1 cellular context compared by ENCODE assay signal in the genomic region with DNA sequence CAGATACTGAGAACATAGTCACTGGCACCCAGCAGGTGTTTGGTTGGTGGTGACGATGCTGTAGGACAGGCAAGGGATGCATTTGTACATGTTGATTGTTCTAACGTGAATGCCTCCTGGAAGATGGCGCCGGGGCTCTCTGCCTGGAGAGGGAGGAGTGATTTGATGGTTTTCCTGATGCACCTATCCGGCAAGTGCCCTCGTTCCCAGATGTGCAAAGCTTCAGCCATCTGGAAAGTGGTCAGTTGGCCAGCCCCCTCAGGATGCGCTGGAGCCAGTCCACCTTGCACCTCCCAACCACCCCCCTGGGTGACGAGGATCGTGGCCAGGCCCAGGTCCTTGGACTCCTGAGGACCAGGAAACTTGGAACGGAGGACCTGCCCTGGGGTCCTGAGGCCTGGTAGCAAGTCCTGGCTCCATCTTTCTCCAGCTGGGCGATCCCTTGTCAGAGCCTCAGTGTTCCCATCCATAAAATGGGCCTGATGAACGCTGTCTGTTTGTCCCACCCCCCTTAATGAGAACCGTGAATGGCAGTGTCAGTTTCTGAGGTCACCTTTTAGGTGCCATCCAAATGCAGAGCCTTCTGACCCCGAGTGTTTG.
TF ChIP-seq lines count a peak whose summit lies in the region.

No MANE protein-coding gene starts in this region.

TF ChIP-seq in K562, 482 proteins besides CTCF, POLR2A, EP300 and RAD21:
- TF ChIP-seq PRDM10 (IDR thresholded peaks at IDR 0.05; ENCODE audit: partially characterized antibody) (no peak), ZNF561 (CRISPR knock-in tag; conservative IDR thresholded peaks at IDR 0.05) (no peak), PTBP1 (IDR thresholded peaks at IDR 0.05; ENCODE audit: low read depth, low read length) (0 out of 2 replicates have a peak, but pooled peaks have one; percentile 74), MBD1 (CRISPR knock-in tag; IDR thresholded peaks at IDR 0.05) (no peak), RBM25 (IDR thresholded peaks at IDR 0.05; ENCODE audit: low read depth, low read length, severe bottlenecking) (peak; percentile 75), CBX1 (IDR thresholded peaks at IDR 0.05; ENCODE audit: low read depth) (0 out of 2 replicates have a peak, but pooled peaks have one; percentile 59), BCOR (IDR thresholded peaks at IDR 0.05) (peak; percentile 89), KDM1A (IDR thresholded peaks at IDR 0.05) (peak; percentile 66 to 80), RCOR1 (IDR thresholded peaks at IDR 0.05; ENCODE audit: borderline replicate concordance in 1 of 2, low read depth in 2 of 2, low read length in 2 of 2) (0 out of 4 replicates have a peak, but pooled peaks of 1 of the 2 experiments have one; percentile 37), SMARCA5 (IDR thresholded peaks at IDR 0.05) (peak; percentile 63; the same call in 1 of the 2 replicates), RBBP5 (IDR thresholded peaks at IDR 0.05; ENCODE audit: borderline replicate concordance, insufficient read depth, low read length, poor library complexity, severe bottlenecking) (no peak)
- TF ChIP-seq, protein P1, sequence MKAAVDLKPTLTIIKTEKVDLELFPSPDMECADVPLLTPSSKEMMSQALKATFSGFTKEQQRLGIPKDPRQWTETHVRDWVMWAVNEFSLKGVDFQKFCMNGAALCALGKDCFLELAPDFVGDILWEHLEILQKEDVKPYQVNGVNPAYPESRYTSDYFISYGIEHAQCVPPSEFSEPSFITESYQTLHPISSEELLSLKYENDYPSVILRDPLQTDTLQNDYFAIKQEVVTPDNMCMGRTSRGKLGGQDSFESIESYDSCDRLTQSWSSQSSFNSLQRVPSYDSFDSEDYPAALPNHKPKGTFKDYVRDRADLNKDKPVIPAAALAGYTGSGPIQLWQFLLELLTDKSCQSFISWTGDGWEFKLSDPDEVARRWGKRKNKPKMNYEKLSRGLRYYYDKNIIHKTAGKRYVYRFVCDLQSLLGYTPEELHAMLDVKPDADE (conservative IDR thresholded peaks at IDR 0.05; ENCODE audit: control insufficient read depth, low read depth, low read length): no peak
- TF ChIP-seq, protein P2, sequence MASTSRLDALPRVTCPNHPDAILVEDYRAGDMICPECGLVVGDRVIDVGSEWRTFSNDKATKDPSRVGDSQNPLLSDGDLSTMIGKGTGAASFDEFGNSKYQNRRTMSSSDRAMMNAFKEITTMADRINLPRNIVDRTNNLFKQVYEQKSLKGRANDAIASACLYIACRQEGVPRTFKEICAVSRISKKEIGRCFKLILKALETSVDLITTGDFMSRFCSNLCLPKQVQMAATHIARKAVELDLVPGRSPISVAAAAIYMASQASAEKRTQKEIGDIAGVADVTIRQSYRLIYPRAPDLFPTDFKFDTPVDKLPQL (IDR thresholded peaks at IDR 0.05; ENCODE audit: extremely low read depth, insufficient read length): no peak
